8 cellular contexts compared by ENCODE assay signal in the genomic region with DNA sequence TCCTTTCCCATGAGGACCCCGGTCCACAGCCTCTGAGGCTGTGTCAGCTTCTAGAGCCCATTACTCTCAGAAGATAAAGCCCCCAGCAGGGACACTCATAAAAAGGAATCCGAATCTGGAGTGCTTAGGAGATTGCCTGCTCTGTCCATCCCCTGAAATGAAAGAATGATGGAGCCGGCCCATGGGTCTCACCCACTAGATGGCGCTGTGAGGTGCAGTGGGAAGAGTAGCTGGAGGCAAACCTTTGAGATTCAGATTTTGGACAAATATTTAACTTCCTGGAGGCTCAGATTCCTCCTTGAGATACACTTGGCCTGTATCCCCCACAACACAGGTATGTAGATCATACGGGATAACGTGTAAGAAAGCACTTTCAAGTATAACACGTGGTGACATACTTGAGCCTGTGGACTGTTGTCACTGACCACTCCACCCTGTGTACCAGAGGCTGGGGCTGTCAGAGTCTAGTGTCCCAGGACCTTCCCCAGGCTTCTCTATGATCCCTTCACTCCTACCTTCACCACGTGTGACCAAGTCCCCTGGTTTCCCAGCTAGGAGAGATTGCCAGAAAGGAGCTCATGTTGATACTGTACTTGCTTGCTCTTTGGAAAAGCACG. TPM values are rescaled to one million over a fixed set of nuclear protein-coding genes. Genes with fewer than 3 reads are reported as not detected.
DNase-seq lines count a peak whose midpoint lies in the region; ATAC-seq and TF ChIP-seq lines count a peak whose summit lies in the region.

No MANE protein-coding gene starts in this region.

- CTCF ChIA-PET in naive thymus-derived CD4-positive, alpha-beta T cell (lab: Charles Lee) = interaction anchor here (0.6 to 9.8 kb wide), 13 partner anchors 9 to 178 kb away, joined by 3 to 131 read pairs (median 3); partner anchors contain the start of gene TRMO

- no peaks in the 10 kb centered on the region for H3K27me3 Mint-ChIP-seq in naive thymus-derived CD4-positive, alpha-beta T cell

- H3K27ac Mint-ChIP-seq in naive thymus-derived CD4-positive, alpha-beta T cell = peak overlapping the region in 6 of 9 donors; percentile 25 to 81 (median 57)

- DNase-seq in ACHN (peak; percentile 27), GM19240 (ENCODE audit: insufficient read length, low spot score) (peak; percentile 25), cardiac fibroblast (ENCODE audit: low read depth in 2 of 2) (peak; percentile 16 to 32), NCI-H1436 treated with DMSO at 0.1 percent for 48 hours (lab: John Stamatoyannopoulos, UW) (no peak), NCI-H2171 (lab: John Stamatoyannopoulos, UW) (no peak), NCI-H345 treated with DMSO at 0.1 percent for 48 hours (lab: John Stamatoyannopoulos, UW; ENCODE audit: unreplicated experiment) (no peak)
- DNase-seq in naive thymus-derived CD4-positive, alpha-beta T cell = peak; percentile 40 to 73 (median 57)

- peaks cover 0 to 4% of the 10 kb centered on the region in 2 donors for H3K4me1 ChIP-seq in naive thymus-derived CD4-positive, alpha-beta T cell (ENCODE audit: control insufficient read depth in 2 of 2, insufficient read depth in 2 of 2, low read length in 2 of 2)

- H3K4me3 ChIP-seq in cardiac fibroblast (replicated peaks in 1 of 2; ENCODE audit: low read depth in 2 of 2, low read length in 2 of 2) = no peak overlapping the region
- no peak overlapping the region for H3K4me3 ChIP-seq in naive thymus-derived CD4-positive, alpha-beta T cell (ENCODE audit: low read length)

- H3K9me3 Mint-ChIP-seq in naive thymus-derived CD4-positive, alpha-beta T cell = peaks cover 0 to 21% (median 3%) of the 10 kb centered on the region in 11 donors

- peak overlapping the region in 1 of 10 donors; percentile 51 for H3K4me3 Mint-ChIP-seq in naive thymus-derived CD4-positive, alpha-beta T cell

- H3K36me3 Mint-ChIP-seq in naive thymus-derived CD4-positive, alpha-beta T cell = peaks cover 0 to 27% (median 9%) of the 10 kb centered on the region in 5 donors

- H3K27me3 ChIP-seq in naive thymus-derived CD4-positive, alpha-beta T cell (ENCODE audit: control insufficient read depth in 2 of 2, insufficient read depth in 2 of 2, low read length in 2 of 2) = no peaks in the 10 kb centered on the region

- ATAC-seq in naive thymus-derived CD4-positive, alpha-beta T cell = peak; percentile 88

- in situ Hi-C loops in ACHN (cut with HindIII; ENCODE audit: low pct_ligation_motif_present, low pct_unique_long_range_greater_than_20kb, low sequenced_read_pairs) = no loop called here

- H3K4me1 Mint-ChIP-seq in naive thymus-derived CD4-positive, alpha-beta T cell = peaks cover 6 to 23% (median 18%) of the 10 kb centered on the region in 7 donors

- H3K9me3 ChIP-seq in naive thymus-derived CD4-positive, alpha-beta T cell (ENCODE audit: control insufficient read depth in 2 of 3, low read length in 3 of 3) = peaks cover 0 to 10% (median 0%) of the 10 kb centered on the region in 3 experiments

- TF ChIP-seq CTCF in VCaP (conservative IDR thresholded peaks at IDR 0.05) = peak; percentile 51
- TF ChIP-seq CTCF in cardiac fibroblast (IDR thresholded peaks at IDR 0.05; ENCODE audit: low read depth, low read length) = peak; percentile 80

- no peak overlapping the region for H3K27ac ChIP-seq in VCaP
- no peak overlapping the region for H3K27ac ChIP-seq in naive thymus-derived CD4-positive, alpha-beta T cell (ENCODE audit: low read depth, low read length)

- POLR2A ChIA-PET in naive thymus-derived CD4-positive, alpha-beta T cell (lab: Charles Lee) = interaction anchor here (0.7 to 6.2 kb wide), 6 partner anchors 12 to 130 kb away, joined by 3 to 90 read pairs (median 5); partner anchors contain the start of gene TRMO

- no peaks in the 10 kb centered on the region for H3K36me3 ChIP-seq in naive thymus-derived CD4-positive, alpha-beta T cell (ENCODE audit: control insufficient read depth in 2 of 3, insufficient read depth in 3 of 3, low read length in 3 of 3)

- intact Hi-C loops in naive thymus-derived CD4-positive, alpha-beta T cell (cut with micrococcal nuclease) = loop anchor here (1.0 to 2.0 kb wide), 7 partner anchors 11 to 373 kb away; no protein-coding TSS in a partner anchor

RNA-seq across cellular contexts. Expression of gene TRMO, which starts 32.3 kb away (rescaled TPM):
- 10 to 100 TPM; 26.8 to 55.3 (median 43.8) TPM for total RNA-seq in naive thymus-derived CD4-positive, alpha-beta T cell
- polyA plus RNA-seq in naive thymus-derived CD4-positive, alpha-beta T cell = 10 to 100 TPM; 24.5 to 29.3 TPM

RNA-seq across cellular contexts. Expression of gene FOXE1, which starts 37.0 kb away (rescaled TPM):
- total RNA-seq in naive thymus-derived CD4-positive, alpha-beta T cell = not detected
- under 1 TPM in 1 of 2 donors, not detected in 1; 0.05 TPM for polyA plus RNA-seq in naive thymus-derived CD4-positive, alpha-beta T cell

RNA-seq across cellular contexts. Expression of gene HEMGN, which starts 47.9 kb away (rescaled TPM):
- total RNA-seq in naive thymus-derived CD4-positive, alpha-beta T cell = 1 to 10 TPM; 1.3 to 4.3 (median 2.3) TPM
- 10 to 100 TPM; 13.6 to 14.2 TPM for polyA plus RNA-seq in naive thymus-derived CD4-positive, alpha-beta T cell

Comparison
In these comparisons a context has a peak if more than half of its experiments do, and no peak if none do; other contexts are left out.
1. DNase-seq: peak in ACHN (single experiment), GM19240 (single experiment), cardiac fibroblast (2 of 2) and naive thymus-derived CD4-positive, alpha-beta T cell (9 of 9); none in NCI-H1436 treated with DMSO at 0.1 percent for 48 hours (single experiment), NCI-H2171 (single experiment) and NCI-H345 treated with DMSO at 0.1 percent for 48 hours (single experiment).